ENCODE assay signal across 8 cellular contexts in the genomic region with DNA sequence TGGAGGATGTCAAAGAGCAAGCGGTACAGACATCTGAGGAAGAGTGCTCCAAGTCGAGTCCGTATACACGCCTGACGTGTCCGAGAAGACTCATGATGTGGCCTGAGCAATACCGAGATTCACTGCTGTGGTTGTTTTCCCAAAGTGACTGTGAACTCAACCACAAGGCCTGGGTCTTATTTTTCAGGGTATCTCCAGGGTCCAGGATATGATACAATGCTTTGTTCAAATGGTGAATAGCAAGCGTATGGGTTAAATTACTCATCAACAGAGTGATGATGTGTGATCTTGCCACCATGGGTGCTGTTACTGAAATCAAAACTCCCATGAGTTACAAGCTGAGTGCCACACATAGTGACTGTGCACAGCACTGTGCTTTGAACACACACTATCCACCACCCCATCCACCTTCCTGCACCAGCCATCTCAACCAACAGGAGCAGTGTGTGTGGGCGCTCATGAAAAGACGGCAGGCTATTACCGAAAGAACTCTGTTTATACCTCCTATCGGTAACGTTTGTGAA.
A peak's percentile ranks its signal among the peaks of the same experiment; 100 is the strongest.
DNase-seq lines count a peak whose midpoint lies in the region; ATAC-seq and TF ChIP-seq lines count a peak whose summit lies in the region.

No MANE protein-coding gene starts in this region.

- peaks cover 45% of the 10 kb centered on the region for H3K4me1 ChIP-seq in KMS-11 (ENCODE audit: low read depth, poor library complexity, severe bottlenecking)
- H3K4me1 ChIP-seq in stomach = peaks cover 6 to 45% (median 24%) of the 10 kb centered on the region in 4 donors

- H3K79me2 ChIP-seq in KMS-11 (ENCODE audit: insufficient read depth, low read depth) = no peaks in the 10 kb centered on the region

- H3K27me3 ChIP-seq in GM06990 (replicated peaks; ENCODE audit: control insufficient read depth, insufficient read depth, low read length) (no peaks in the 10 kb centered on the region), KMS-11 (ENCODE audit: insufficient read depth, low read depth) (no peaks in the 10 kb centered on the region), stomach (no peaks in the 10 kb centered on the region)

- WGBS in stomach, 5 donors = 75 to 82% (median 77%) methylated on average over 13 of the region's 13 CpGs

- no peak for TF ChIP-seq EP300 in stomach (IDR thresholded peaks at IDR 0.05)

- peak overlapping the region; percentile 64; the same call in 1 of the 2 replicates for H3K27ac ChIP-seq in KMS-11
- peak overlapping the region in 3 of 5 donors; percentile 51 to 62 (median 57) for H3K27ac ChIP-seq in stomach

- TF ChIP-seq POLR2A in stomach (IDR thresholded peaks at IDR 0.05) = no peak

- H3K36me3 ChIP-seq in GM06990 (ENCODE audit: control insufficient read depth, insufficient read depth, low read length) (no peaks in the 10 kb centered on the region), KMS-11 (ENCODE audit: insufficient read depth) (no peaks in the 10 kb centered on the region), stomach (no peaks in the 10 kb centered on the region)

- H3K9me3 ChIP-seq in stomach = no peaks in the 10 kb centered on the region

- ATAC-seq in GM21515 (IDR thresholded peaks at IDR 0.05; ENCODE audit: unreplicated experiment) = peak; percentile 78

- peak overlapping the region; percentile 46; the same call in 1 of the 2 replicates for H3K4me2 ChIP-seq in KMS-11

- intact Hi-C loops in stomach (cut with DNase I; ENCODE audit: low total_unique reads) = no loop called here

- H3K4me3 ChIP-seq in GM06990 (replicated peaks; ENCODE audit: low read depth, low read length) (no peak overlapping the region), KMS-11 (IDR thresholded peaks at IDR 0.05; ENCODE audit: insufficient read depth, low read depth, low read length) (no peak overlapping the region), choroid plexus epithelial cell (ENCODE audit: low read depth, low read length) (no peak overlapping the region), stomach (no peak overlapping the region)

- H3K9ac ChIP-seq in KMS-11 = no peak overlapping the region

- peak; percentile 83 for DNase-seq in GM06990 (ENCODE audit: extremely low read depth, insufficient read length)
- peak; percentile 78 for DNase-seq in choroid plexus epithelial cell (ENCODE audit: low read depth)
- no peak for DNase-seq in stomach
- DNase-seq in NCI-H1092 (lab: John Stamatoyannopoulos, UW) = no peak
- no peak for DNase-seq in GM19240 (ENCODE audit: insufficient read length, low spot score)
- no peak for DNase-seq in central memory CD4-positive, alpha-beta T cell

- H2AFZ ChIP-seq in KMS-11 (ENCODE audit: low read depth) = no peak overlapping the region

- TF ChIP-seq CTCF in GM06990 (IDR thresholded peaks at IDR 0.05; ENCODE audit: insufficient read depth, low read length, poor library complexity, severe bottlenecking) = no peak
- no peak for TF ChIP-seq CTCF in KMS-11 (conservative IDR thresholded peaks at IDR 0.05; ENCODE audit: low read depth, low read length)
- TF ChIP-seq CTCF in choroid plexus epithelial cell (conservative IDR thresholded peaks at IDR 0.05; ENCODE audit: low read depth, low read length) = no peak
- no peak for TF ChIP-seq CTCF in stomach (IDR thresholded peaks at IDR 0.05)

- no peaks in the 10 kb centered on the region for H4K20me1 ChIP-seq in KMS-11 (ENCODE audit: insufficient read depth)

Comparison
In these comparisons a context has a peak if more than half of its experiments do, and no peak if none do; other contexts are left out.
1. DNase-seq: peak in GM06990 (single experiment) and choroid plexus epithelial cell (single experiment); none in stomach (single experiment), NCI-H1092 (single experiment), GM19240 (single experiment) and central memory CD4-positive, alpha-beta T cell (single experiment).